In genomic region chr2:179749210-179749609, GRCh38 we compare ENCODE assay signal across 17 cellular contexts.
DNase-seq lines count a peak whose midpoint lies in the region; ATAC-seq and TF ChIP-seq lines count a peak whose summit lies in the region.
"Had no signal": no experiment of that assay in that cellular context is flagged by ENCODE, and none has a peak within 500 bp of the region (broad histone marks: within the 10 kb centered on the region; RNA-seq: fewer than 3 reads in every experiment).

No MANE protein-coding gene starts in this region.

- WGBS in transverse colon (ENCODE audit: low coverage in 1 of 2), 2 donors = 53% methylated on average over 1 of the region's 1 CpG; no CpG with 5 or more reads in 1 of the 2 donors

- H3K9me3 ChIP-seq in SJCRH30 (replicated peaks) (no peaks in the 10 kb centered on the region), transverse colon (no peaks in the 10 kb centered on the region)
- H3K9me3 ChIP-seq: mucosa of descending colon, suprapubic skin had no signal

- H3K27me3 ChIP-seq in SJCRH30 = no peaks in the 10 kb centered on the region
- H3K27me3 ChIP-seq in transverse colon = no peaks in the 10 kb centered on the region
- H3K27me3 ChIP-seq: foreskin keratinocyte, suprapubic skin had no signal

- no peaks in the 10 kb centered on the region for H3K36me3 ChIP-seq in SJCRH30
- no peaks in the 10 kb centered on the region for H3K36me3 ChIP-seq in transverse colon
- H3K36me3 ChIP-seq: suprapubic skin had no signal

- DNase-seq in GM04504 (ENCODE audit: low read depth) (peak; percentile 53), SJCRH30 (peak; percentile 9 to 23), fibroblast of the conjunctiva (ENCODE audit: low read depth) (peak; percentile 29), transverse colon (no peak), HUDEP-2 (lab: John Stamatoyannopoulos, UW; ENCODE audit: unreplicated experiment in 76 of 76) (no peak), NCI-H2081 (lab: John Stamatoyannopoulos, UW) (no peak)
- DNase-seq: activated CD4-positive, alpha-beta memory T cell treated with anti-CD3 and anti-CD28 coated beads for 36 hours; amygdala; DMS79 treated with DMSO at 0.1 percent for 48 hours; foreskin keratinocyte; mucosa of descending colon; NCI-H774; stimulated activated CD4-positive, alpha-beta T cell treated with anti-CD3 and anti-CD28 coated beads, Interleukin-15, amount 100 ng/mL, for 24 hours had no signal

- in situ Hi-C loops in transverse colon (cut with MboI; ENCODE audit: low pct_ligation_motif_present in 1 of 4, low pct_unique_long_range_greater_than_20kb in 1 of 4, low sequenced_read_pairs in 3 of 4) = loop anchor here in 1 of 4 donors (10.0 kb wide), 1 partner anchor 324 kb away; no protein-coding TSS in a partner anchor

- no peak overlapping the region for H3K4me3 ChIP-seq in SJCRH30
- H3K4me3 ChIP-seq in transverse colon = no peak overlapping the region
- H3K4me3 ChIP-seq: mucosa of descending colon, suprapubic skin had no signal

- H3K4me1 ChIP-seq in SJCRH30 = peaks cover 2% of the 10 kb centered on the region; the same call in 1 of the 2 replicates
- no peaks in the 10 kb centered on the region for H3K4me1 ChIP-seq in transverse colon
- H3K4me1 ChIP-seq: foreskin keratinocyte, parathyroid adenoma had no signal

- no peak for ATAC-seq in GM18520 (IDR thresholded peaks at IDR 0.05; ENCODE audit: unreplicated experiment)
- ATAC-seq: foreskin keratinocyte, mucosa of descending colon had no signal

- TF ChIP-seq CTCF in 22Rv1 (IDR thresholded peaks at IDR 0.05) = no peak
- TF ChIP-seq CTCF in transverse colon (IDR thresholded peaks at IDR 0.05) = no peak

- TF ChIP-seq EP300 in transverse colon (IDR thresholded peaks at IDR 0.05; ENCODE audit: low read depth) = no peak

- intact Hi-C loops in transverse colon (cut with DNase I; ENCODE audit: low total_unique reads) = no loop called here

- H3K27ac ChIP-seq in 22Rv1 (peak overlapping the region; percentile 87), SJCRH30 (no peak overlapping the region), transverse colon (no peak overlapping the region)
- H3K27ac ChIP-seq: foreskin keratinocyte, parathyroid adenoma, suprapubic skin had no signal

- TF ChIP-seq POLR2A in transverse colon (IDR thresholded peaks at IDR 0.05) = no peak

Comparison
In these comparisons a context has a peak if more than half of its experiments do, and no peak if none do; other contexts are left out.
1. DNase-seq: peak in GM04504 (single experiment), SJCRH30 (2 of 2) and fibroblast of the conjunctiva (single experiment); none in transverse colon (single experiment), HUDEP-2 (0 of 76) and NCI-H2081 (0 of 2).